In genomic region chr17:57145347-57145746, GRCh38 we compare ENCODE assay signal across 21 cellular contexts.
A peak's percentile ranks its signal among the peaks of the same experiment; 100 is the strongest.
DNase-seq lines count a peak whose midpoint lies in the region; ATAC-seq and TF ChIP-seq lines count a peak whose summit lies in the region.
"Had no signal": no experiment of that assay in that cellular context is flagged by ENCODE, and none has a peak within 500 bp of the region (broad histone marks: within the 10 kb centered on the region; RNA-seq: fewer than 3 reads in every experiment).

No MANE protein-coding gene starts in this region.

- H2AFZ ChIP-seq in H9 (ENCODE audit: low read length) (no peak overlapping the region), neuronal stem cell (ENCODE audit: low read length) (peak overlapping the region; percentile 56)
- H2AFZ ChIP-seq: PC-9 had no signal

- no peak overlapping the region for H3T11ph ChIP-seq in H9 (ENCODE audit: low read length)

- H4K20me1 ChIP-seq in H9 (ENCODE audit: control insufficient read depth, insufficient read depth, insufficient read length), result no peaks in the 10 kb centered on the region

- H3K79me1 ChIP-seq in H9 (ENCODE audit: insufficient read depth, low read depth, low read length, poor library complexity, severe bottlenecking) (no peaks in the 10 kb centered on the region), neuronal stem cell (ENCODE audit: low read depth, low read length) (no peaks in the 10 kb centered on the region)

- H3K4me3 Mint-ChIP-seq in H9 (no peak overlapping the region), brain (no peak overlapping the region)
- H3K4me3 Mint-ChIP-seq: CD4-positive, alpha-beta T cell had no signal

- H3K4me3 ChIP-seq in neuronal stem cell (ENCODE audit: low read length in 2 of 2) (no peak overlapping the region), body of pancreas (no peak overlapping the region)
- H3K4me3 ChIP-seq: PC-9, SJCRH30 had no signal

- H3K4me1 Mint-ChIP-seq in H9 (peaks cover 13 to 17% of the 10 kb centered on the region in 2 experiments), brain (peaks cover 33% of the 10 kb centered on the region)

- no peak overlapping the region for H3K4ac ChIP-seq in H9 (ENCODE audit: low read depth, low read length)
- H3K4ac ChIP-seq in neuronal stem cell (ENCODE audit: low read length), result no peak overlapping the region

- H3K36me3 ChIP-seq in neuronal stem cell (replicated peaks in 1 of 2; ENCODE audit: control insufficient read depth in 2 of 2, insufficient read depth in 2 of 2, low read length in 2 of 2) (no peaks in the 10 kb centered on the region), body of pancreas (replicated peaks in 1 of 2; ENCODE audit: insufficient read depth in 1 of 2, low read depth in 2 of 2) (no peaks in the 10 kb centered on the region)
- H3K36me3 ChIP-seq: SJCRH30 had no signal

- no peak overlapping the region for H3K18ac ChIP-seq in H9 (ENCODE audit: insufficient read length, low read depth, low read length)
- peak overlapping the region; percentile 13 for H3K18ac ChIP-seq in neuronal stem cell (ENCODE audit: low read length)

- H3K23ac ChIP-seq in H9 (ENCODE audit: insufficient read length, low read depth, low read length) (no peak overlapping the region), neuronal stem cell (ENCODE audit: low read depth, low read length, poor library complexity) (no peak overlapping the region)

- H3K4me1 ChIP-seq in H9 (ENCODE audit: insufficient read depth, low read length) (peaks cover 4% of the 10 kb centered on the region; the same call in 1 of the 2 replicates), neuronal stem cell (ENCODE audit: control insufficient read depth in 2 of 2, insufficient read depth in 1 of 2, low read depth in 1 of 2, low read length in 2 of 2) (peaks cover 8 to 9% of the 10 kb centered on the region in 2 donors), body of pancreas (no peaks in the 10 kb centered on the region)

- H2AK5ac ChIP-seq in H9 (ENCODE audit: insufficient read length, low read length) (no peak overlapping the region), neuronal stem cell (ENCODE audit: low read depth, low read length) (no peak overlapping the region)

- H3K23me2 ChIP-seq in H9 (ENCODE audit: insufficient read length, low read depth, low read length, poor library complexity, severe bottlenecking), result no peaks in the 10 kb centered on the region

- DNase-seq in NCI-H748 (lab: John Stamatoyannopoulos, UW; ENCODE audit: unreplicated experiment) (peak; percentile 8), NCI-H748 treated with DMSO at 0.1 percent for 48 hours (lab: John Stamatoyannopoulos, UW) (no peak), H9 (no peak), neuronal stem cell (ENCODE audit: low spot score) (peak; percentile 48), amniotic stem cell (lab: John Stamatoyannopoulos, UW) (no peak), NCI-H345 treated with DMSO at 0.1 percent for 48 hours (lab: John Stamatoyannopoulos, UW; ENCODE audit: unreplicated experiment) (no peak), body of pancreas (no peak)
- DNase-seq: CD4-positive, alpha-beta T cell; DMS53; GOT3; KBM-7; MV-4-11; NCI-H2029; NCI-H2227 treated with DMSO at 0.1 percent for 48 hours; NCI-H510A; NCI-H774; PC-9; SJCRH30 had no signal

- intact Hi-C loops in body of pancreas (cut with DNase I), result no loop called here

- H4K5ac ChIP-seq in H9 (ENCODE audit: insufficient read length, low read depth, low read length), result no peak overlapping the region

- H3K9me3 Mint-ChIP-seq in H9 (peaks cover 0 to 4% of the 10 kb centered on the region in 2 experiments; a peak in 3 of 5 replicates), brain (peaks cover 3 to 13% (median 7%) of the 10 kb centered on the region in 5 experiments)
- H3K9me3 Mint-ChIP-seq: CD4-positive, alpha-beta T cell had no signal

- WGBS in H9 (ENCODE audit: extremely low coverage, insufficient read length, low lambda C conversion rate), result no CpG with 5 or more reads among the region's 5 CpGs
- no CpG with 5 or more reads among the region's 5 CpGs for WGBS in neuronal stem cell (ENCODE audit: extremely low coverage in 2 of 2, insufficient read length in 2 of 2, insufficient replicate concordance in 1 of 2), 2 donors
- 75 to 80% methylated on average over 4 to 5 of the region's 5 CpGs for WGBS in body of pancreas, 2 donors

- no peak for ATAC-seq in body of pancreas
- ATAC-seq: Right ventricle myocardium inferior, SK-N-SH treated with all-trans-retinoic acid at 6 μM for 48 hours had no signal

- H3K56ac ChIP-seq in H9 (ENCODE audit: insufficient read length, low read depth, low read length), result no peak overlapping the region

- H3K36me3 Mint-ChIP-seq in H9 (ENCODE audit: insufficient read depth in 1 of 3, low read depth in 3 of 3) (no peaks in the 10 kb centered on the region; a peak in 1 of 7 replicates), brain (no peaks in the 10 kb centered on the region)

- H4K8ac ChIP-seq in H9 (replicated peaks; ENCODE audit: insufficient read length, low read depth, low read length) (no peak overlapping the region), neuronal stem cell (ENCODE audit: low read depth, low read length) (no peak overlapping the region)

- H3K27me3 ChIP-seq in H9 (ENCODE audit: insufficient read depth, low read length) (no peaks in the 10 kb centered on the region), neuronal stem cell (ENCODE audit: control insufficient read depth in 3 of 3, insufficient read depth in 3 of 3, low read depth in 1 of 3, low read length in 3 of 3) (peaks cover 0 to 4% (median 0%) of the 10 kb centered on the region in 3 experiments), body of pancreas (no peaks in the 10 kb centered on the region)
- H3K27me3 ChIP-seq: SJCRH30 had no signal

- TF ChIP-seq POLR2A in body of pancreas (IDR thresholded peaks at IDR 0.05), result no peak

- no peaks in the 10 kb centered on the region for H3K9me3 ChIP-seq in H9 (ENCODE audit: control insufficient read depth, low read depth, low read length)
- peaks cover 0 to 11% of the 10 kb centered on the region in 2 donors for H3K9me3 ChIP-seq in neuronal stem cell (replicated peaks in 1 of 2; ENCODE audit: control insufficient read depth in 2 of 2, insufficient read depth in 1 of 2, low read depth in 1 of 2, low read length in 2 of 2)
- no peaks in the 10 kb centered on the region for H3K9me3 ChIP-seq in body of pancreas
- H3K9me3 ChIP-seq: SJCRH30 had no signal

- H2BK15ac ChIP-seq in H9 (ENCODE audit: low read depth, low read length), result no peak overlapping the region
- H2BK15ac ChIP-seq in neuronal stem cell (ENCODE audit: low read length), result no peak overlapping the region

- no peak overlapping the region for H3K9ac ChIP-seq in H9 (ENCODE audit: extremely low read depth, insufficient read length, low read length)
- no peak overlapping the region for H3K9ac ChIP-seq in neuronal stem cell (ENCODE audit: low read depth, low read length, poor library complexity)

- H3K27ac ChIP-seq in H9 (ENCODE audit: insufficient read length, low read depth, low read length), result no peak overlapping the region
- peak overlapping the region; percentile 55 for H3K27ac ChIP-seq in neuronal stem cell (replicated peaks; ENCODE audit: low read length)
- no peak overlapping the region for H3K27ac ChIP-seq in body of pancreas
- H3K27ac ChIP-seq: PC-9, SJCRH30 had no signal

- H2BK5ac ChIP-seq in H9 (ENCODE audit: insufficient read length, low read length) (no peak overlapping the region), neuronal stem cell (ENCODE audit: low read length) (no peak overlapping the region)

- H2BK12ac ChIP-seq in H9 (ENCODE audit: insufficient read length, low read depth, low read length) (no peak overlapping the region), neuronal stem cell (ENCODE audit: low read length) (no peak overlapping the region)

- peaks cover 5% of the 10 kb centered on the region for H3K27me3 Mint-ChIP-seq in H9 (ENCODE audit: low read depth)
- H3K27me3 Mint-ChIP-seq in brain, result no peaks in the 10 kb centered on the region

- H4K91ac ChIP-seq in H9 (ENCODE audit: insufficient read length, low read depth, low read length) (no peak overlapping the region), neuronal stem cell (ENCODE audit: low read depth, low read length, poor library complexity) (no peak overlapping the region)

- H3K27ac Mint-ChIP-seq in H9 (peak overlapping the region in 1 of 3 experiments; percentile 69; a peak in 2 of 7 replicates), brain (peak overlapping the region in 4 of 5 experiments; percentile 38 to 83 (median 73))
- H3K27ac Mint-ChIP-seq: CD4-positive, alpha-beta T cell had no signal

- TF ChIP-seq CTCF in H9 (conservative IDR thresholded peaks at IDR 0.05) (no peak), brain (conservative IDR thresholded peaks at IDR 0.05) (no peak), body of pancreas (IDR thresholded peaks at IDR 0.05) (no peak)

- H2BK120ac ChIP-seq in H9 (ENCODE audit: low read depth, low read length, poor library complexity, severe bottlenecking) (no peak overlapping the region), neuronal stem cell (ENCODE audit: low read depth, low read length) (no peak overlapping the region)

- H3K14ac ChIP-seq in H9 (ENCODE audit: insufficient read depth, low read length) (peak overlapping the region; percentile 28; the same call in 1 of the 2 replicates), neuronal stem cell (ENCODE audit: low read length) (no peak overlapping the region)

- H3K4me2 ChIP-seq in H9 (ENCODE audit: insufficient read depth, insufficient read length, low read length) (no peak overlapping the region), neuronal stem cell (ENCODE audit: insufficient read depth, low read length, poor library complexity, severe bottlenecking) (no peak overlapping the region)
- H3K4me2 ChIP-seq: PC-9 had no signal

- H3K79me2 ChIP-seq in H9 (ENCODE audit: insufficient read depth, low read length), result no peaks in the 10 kb centered on the region

- no peak overlapping the region for H2BK20ac ChIP-seq in H9 (ENCODE audit: low read depth, low read length, poor library complexity, severe bottlenecking)

Comparison
In these comparisons a context has a peak if more than half of its experiments do, and no peak if none do; other contexts are left out.
1. DNase-seq: peak in NCI-H748 (single experiment) and neuronal stem cell (single experiment); none in NCI-H748 treated with DMSO at 0.1 percent for 48 hours (single experiment), H9 (single experiment), amniotic stem cell (single experiment), NCI-H345 treated with DMSO at 0.1 percent for 48 hours (single experiment) and body of pancreas (0 of 4).